In genomic region chr12:12682284-12682683, GRCh38 we compare ENCODE assay signal across 23 cellular contexts. TPM values are rescaled to one million over a fixed set of nuclear protein-coding genes. Genes with fewer than 3 reads are reported as not detected.
"Had no signal": no experiment of that assay in that cellular context is flagged by ENCODE, and none has a peak within 500 bp of the region (broad histone marks: within the 10 kb centered on the region; RNA-seq: fewer than 3 reads in every experiment).

No MANE protein-coding gene starts in this region.

- H3K4me1 Mint-ChIP-seq: natural killer cell; stimulated activated effector memory CD8-positive, alpha-beta T cell treated with anti-CD3 and anti-CD28 coated beads, Interleukin-12 subunit alpha, Interleukin-12 subunit beta, amount 100 ng/mL, for 72 hours; stimulated activated naive CD8-positive, alpha-beta T cell treated with anti-CD3 and anti-CD28 coated beads, Interleukin-15, amount 100 ng/mL, for 72 hours had no signal

- H3K4me3 ChIP-seq: adrenal gland, ascending aorta, colonic mucosa, left ventricle myocardium inferior, uterus had no signal

- H3K9me3 ChIP-seq: adrenal gland, ascending aorta, colonic mucosa, left ventricle myocardium inferior, uterus had no signal

- ATAC-seq: activated T-cell treated with anti-CD3 and anti-CD28 coated beads, Interleukin-2, amount 50 U/mL, for 4 hours; natural killer cell; sciatic nerve; stimulated activated effector memory CD8-positive, alpha-beta T cell treated with anti-CD3 and anti-CD28 coated beads, Interleukin-12 subunit alpha, Interleukin-12 subunit beta, amount 100 ng/mL, for 72 hours; stimulated activated naive CD8-positive, alpha-beta T cell treated with anti-CD3 and anti-CD28 coated beads, Interleukin-15, amount 100 ng/mL, for 72 hours had no signal

- H3K27ac Mint-ChIP-seq: activated naive CD8-positive, alpha-beta T cell; activated T-helper 2 cell treated with anti-CD3 and anti-CD28 coated beads, Interferon-gamma antibody, Interleukin-2, Interleukin-4, amounts not matched to agents 10 μg/mL and 5 μg/mL and 100 μg/mL, durations not matched to agents 14 hours and 24 hours and 36 hours; natural killer cell; stimulated activated naive CD8-positive, alpha-beta T cell treated with anti-CD3 and anti-CD28 coated beads, Interleukin-15, amount 100 ng/mL, for 72 hours; T-helper 1 cell treated with Interleukin-12 subunit alpha and Interleukin-12 subunit beta and Interleukin-4 antibody, amounts not matched to agents 30 μg/mL and 1 μg/mL, for 36 hours had no signal

- H3K4me3 Mint-ChIP-seq: activated naive CD8-positive, alpha-beta T cell; activated T-cell treated with anti-CD3 and anti-CD28 coated beads, Interleukin-2, amount 50 U/mL, for 4 hours; natural killer cell; stimulated activated effector memory CD8-positive, alpha-beta T cell treated with anti-CD3 and anti-CD28 coated beads, Interleukin-12 subunit alpha, Interleukin-12 subunit beta, amount 100 ng/mL, for 72 hours; stimulated activated naive CD8-positive, alpha-beta T cell treated with anti-CD3 and anti-CD28 coated beads, Interleukin-15, amount 100 ng/mL, for 72 hours; T-helper 1 cell treated with Interleukin-12 subunit alpha and Interleukin-12 subunit beta and Interleukin-4 antibody, amounts not matched to agents 30 μg/mL and 1 μg/mL, for 36 hours had no signal

- H3K9me3 Mint-ChIP-seq: activated T-cell treated with anti-CD3 and anti-CD28 coated beads, Interleukin-2, amount 50 U/mL, for 4 hours; activated T-helper 2 cell treated with anti-CD3 and anti-CD28 coated beads, Interferon-gamma antibody, Interleukin-2, Interleukin-4, amounts not matched to agents 10 μg/mL and 5 μg/mL and 100 μg/mL, durations not matched to agents 14 hours and 24 hours and 36 hours; natural killer cell; stimulated activated effector memory CD8-positive, alpha-beta T cell treated with anti-CD3 and anti-CD28 coated beads, Interleukin-12 subunit alpha, Interleukin-12 subunit beta, amount 100 ng/mL, for 72 hours; stimulated activated naive CD8-positive, alpha-beta T cell treated with anti-CD3 and anti-CD28 coated beads, Interleukin-15, amount 100 ng/mL, for 72 hours; T-helper 1 cell treated with Interleukin-12 subunit alpha and Interleukin-12 subunit beta and Interleukin-4 antibody, amounts not matched to agents 30 μg/mL and 1 μg/mL, for 36 hours had no signal

- H3K36me3 Mint-ChIP-seq: activated naive CD8-positive, alpha-beta T cell; natural killer cell; stimulated activated effector memory CD8-positive, alpha-beta T cell treated with anti-CD3 and anti-CD28 coated beads, Interleukin-12 subunit alpha, Interleukin-12 subunit beta, amount 100 ng/mL, for 72 hours had no signal

- H3K27me3 Mint-ChIP-seq: activated naive CD8-positive, alpha-beta T cell; stimulated activated naive CD8-positive, alpha-beta T cell treated with anti-CD3 and anti-CD28 coated beads, Interleukin-15, amount 100 ng/mL, for 72 hours had no signal

- DNase-seq: activated CD4-positive, alpha-beta T cell treated with anti-CD3 and anti-CD28 coated beads for 4 hours; activated CD4-positive, alpha-beta T cell treated with anti-CD3 and anti-CD28 coated beads, Interleukin-2, amount 50 U/mL, for 48 hours; activated CD4-positive, CD25-positive, alpha-beta regulatory T cell; activated CD8-positive, alpha-beta memory T cell treated with anti-CD3 and anti-CD28 coated beads, Interleukin-2, amount 50 U/mL, for 48 hours; activated naive CD4-positive, alpha-beta T cell; activated T-cell treated with anti-CD3 and anti-CD28 coated beads, Interleukin-2, amount 50 U/mL, for 4 hours; adrenal gland; central memory CD4-positive, alpha-beta T cell; colonic mucosa; left ventricle myocardium inferior; natural killer cell; small intestine; stimulated activated CD4-positive, alpha-beta T cell treated with anti-CD3 and anti-CD28 coated beads, Interleukin-2, amount 100 ng/mL, for 24 hours; stimulated activated naive CD8-positive, alpha-beta T cell treated with anti-CD3 and anti-CD28 coated beads, Interleukin-15, amount 100 ng/mL, for 72 hours; trophoblast cell; uterus had no signal

- H3K27me3 ChIP-seq: adrenal gland, ascending aorta, colonic mucosa, uterus had no signal

- H3K4me1 ChIP-seq: ascending aorta, colonic mucosa, uterus had no signal

- H3K36me3 ChIP-seq: adrenal gland, ascending aorta, colonic mucosa, left ventricle myocardium inferior, uterus had no signal

- H3K27ac ChIP-seq: adrenal gland, ascending aorta, colonic mucosa, left ventricle myocardium inferior, uterus had no signal

RNA-seq across cellular contexts. Expression of gene GPR19, which starts 13.7 kb away (rescaled TPM):
- total RNA-seq: ascending aorta, left ventricle myocardium inferior, posterior vena cava had no signal
